Comparison of ENCODE assay signal across 8 cellular contexts in genomic region chr20:3471397-3472021, GRCh38. TPM values are rescaled to one million over a fixed set of nuclear protein-coding genes. Genes with fewer than 3 reads are reported as not detected.
DNase-seq lines count a peak whose midpoint lies in the region; ATAC-seq and TF ChIP-seq lines count a peak whose summit lies in the region.

No MANE protein-coding gene starts in this region.

- POLR2A ChIA-PET in A673 (lab: Charles Lee; ENCODE audit: low non-redundant PET): no interaction called here

- WGBS in esophagus, 2 donors: 1% methylated on average over 30 of the region's 30 CpGs

- peak; percentile 23 for ATAC-seq in GM19455 (IDR thresholded peaks at IDR 0.05; ENCODE audit: unreplicated experiment)
- no peak for ATAC-seq in GM18505 (IDR thresholded peaks at IDR 0.05; ENCODE audit: unreplicated experiment)

- no peak for DNase-seq in A673 (ENCODE audit: low spot score)
- DNase-seq in Peyer's patch: no peak
- DNase-seq in osteocyte (ENCODE audit: extremely low spot score, unreplicated experiment): no peak
- no peak for DNase-seq in T-helper 9 cell
- DNase-seq in MV-4-11 (lab: John Stamatoyannopoulos, UW): no peak

- H3K4me1 Mint-ChIP-seq in osteocyte (ENCODE audit: unreplicated experiment): peaks cover 31% of the 10 kb centered on the region

- no peak for TF ChIP-seq POLR2A in Peyer's patch (IDR thresholded peaks at IDR 0.05)
- no peak for TF ChIP-seq POLR2A in GM18505 (IDR thresholded peaks at IDR 0.05; ENCODE audit: borderline replicate concordance, extremely low read depth, insufficient read depth, insufficient read length)

- H3K4me3 Mint-ChIP-seq in osteocyte (ENCODE audit: unreplicated experiment): peak overlapping the region; percentile 89

- H3K4me3 ChIP-seq in A673 (ENCODE audit: low read depth, low read length, poor library complexity, severe bottlenecking) (peak overlapping the region; percentile 99), Peyer's patch (peak overlapping the region; percentile 77 to 100 (median 86)), esophagus (ENCODE audit: low read depth in 1 of 2, low read length in 2 of 2) (peak overlapping the region; percentile 78 to 99)

- H3K36me3 ChIP-seq in A673 (ENCODE audit: insufficient read depth, low read length, poor library complexity, severe bottlenecking) (no peaks in the 10 kb centered on the region), Peyer's patch (no peaks in the 10 kb centered on the region), esophagus (ENCODE audit: control insufficient read depth in 2 of 2, insufficient read depth in 2 of 2, low read length in 1 of 2) (no peaks in the 10 kb centered on the region)

- TF ChIP-seq CTCF in A673 (conservative IDR thresholded peaks at IDR 0.05; ENCODE audit: low read depth, low read length): no peak
- TF ChIP-seq CTCF in Peyer's patch (IDR thresholded peaks at IDR 0.05): no peak
- no peak for TF ChIP-seq CTCF in osteocyte (IDR thresholded peaks at IDR 0.05)

- no peaks in the 10 kb centered on the region for H3K27me3 ChIP-seq in A673 (replicated peaks; ENCODE audit: insufficient read depth, low read depth, low read length, poor library complexity)
- no peaks in the 10 kb centered on the region for H3K27me3 ChIP-seq in Peyer's patch
- no peaks in the 10 kb centered on the region for H3K27me3 ChIP-seq in esophagus (ENCODE audit: control insufficient read depth in 1 of 2, insufficient read depth in 2 of 2, low read length in 2 of 2)

- BruUV-seq in A673 (replicated peaks; lab: Mats Ljungman, UMichigan): no TSS peak

- H3K4me1 ChIP-seq in A673 (ENCODE audit: insufficient read depth, low read length, poor library complexity, severe bottlenecking): peaks cover 11% of the 10 kb centered on the region
- H3K4me1 ChIP-seq in Peyer's patch: peaks cover 0 to 27% (median 14%) of the 10 kb centered on the region in 4 donors
- H3K4me1 ChIP-seq in esophagus (ENCODE audit: control insufficient read depth in 2 of 2, insufficient read depth in 2 of 2, low read length in 1 of 2): peaks cover 2 to 4% of the 10 kb centered on the region in 2 donors

- peaks cover 4% of the 10 kb centered on the region for H3K27me3 Mint-ChIP-seq in osteocyte (ENCODE audit: unreplicated experiment)

- H3K9me3 Mint-ChIP-seq in osteocyte (ENCODE audit: unreplicated experiment): no peaks in the 10 kb centered on the region

- H3K9me3 ChIP-seq in A673 (ENCODE audit: low read depth, low read length, poor library complexity, severe bottlenecking) (no peaks in the 10 kb centered on the region), Peyer's patch (no peaks in the 10 kb centered on the region), esophagus (ENCODE audit: control insufficient read depth in 2 of 2, insufficient read depth in 1 of 2, low read depth in 1 of 2, low read length in 1 of 2) (no peaks in the 10 kb centered on the region)

- intact Hi-C loops in A673 (cut with micrococcal nuclease; ENCODE audit: unreplicated experiment): no loop called here

- no peaks in the 10 kb centered on the region for H3K36me3 Mint-ChIP-seq in osteocyte (ENCODE audit: unreplicated experiment)

- CTCF ChIA-PET in A673 (lab: Charles Lee): no interaction called here

- peak overlapping the region; percentile 29 for H3K27ac Mint-ChIP-seq in osteocyte (ENCODE audit: unreplicated experiment)

- peak overlapping the region; percentile 81 for H3K27ac ChIP-seq in A673 (ENCODE audit: low read depth, low read length, poor library complexity, severe bottlenecking)
- peak overlapping the region; percentile 74 to 82 (median 78) for H3K27ac ChIP-seq in Peyer's patch
- H3K27ac ChIP-seq in esophagus (ENCODE audit: low read depth in 2 of 2, low read length in 1 of 2): peak overlapping the region; percentile 77 to 81

RNA-seq across cellular contexts. Expression of gene ATRN, which starts 0.7 kb away (rescaled TPM):
- total RNA-seq in A673 (2021): 27.1 and 29.6 TPM in 2 replicates
- 10 to 100 TPM; 14.9 to 99.5 (median 54.9) TPM for total RNA-seq in Peyer's patch
- 1 to 10 TPM; 2.4 to 5.1 TPM for polyA plus RNA-seq in esophagus
- 50.1 and 50.2 TPM in 2 replicates for total RNA-seq in osteocyte
